Comparison of ENCODE assay signal across 8 cellular contexts in genomic region chr14:88791629-88792571, GRCh38. TPM values are rescaled to one million over a fixed set of nuclear protein-coding genes. Genes with fewer than 3 reads are reported as not detected.
DNase-seq lines count a peak whose midpoint lies in the region; ATAC-seq and TF ChIP-seq lines count a peak whose summit lies in the region.

No MANE protein-coding gene starts in this region.

- peaks cover 13% of the 10 kb centered on the region for H3K27me3 Mint-ChIP-seq in activated naive CD8-positive, alpha-beta T cell treated with anti-CD3 and anti-CD28 coated beads for 36 hours

- peak overlapping the region; percentile 89 for H3K4me3 Mint-ChIP-seq in activated naive CD8-positive, alpha-beta T cell treated with anti-CD3 and anti-CD28 coated beads for 36 hours

- peaks cover 2% of the 10 kb centered on the region for H3K36me3 Mint-ChIP-seq in activated naive CD8-positive, alpha-beta T cell treated with anti-CD3 and anti-CD28 coated beads for 36 hours

- ATAC-seq in GM19372 (IDR thresholded peaks at IDR 0.05; ENCODE audit: low read depth, unreplicated experiment) (peak; percentile 2), GM19397 (IDR thresholded peaks at IDR 0.05; ENCODE audit: unreplicated experiment) (no peak)

- TF ChIP-seq CTCF in AG09309 (IDR thresholded peaks at IDR 0.05; ENCODE audit: control insufficient read depth, insufficient read depth, low read depth, low read length, missing control alignments) (no peak), retinal pigment epithelial cell (conservative IDR thresholded peaks at IDR 0.05; ENCODE audit: low read depth, low read length) (no peak)

- H3K4me3 ChIP-seq in AG09309 (ENCODE audit: control insufficient read depth, low read depth, low read length) (peak overlapping the region; percentile 44), retinal pigment epithelial cell (ENCODE audit: low read length) (peak overlapping the region; percentile 75)

- H3K4me1 Mint-ChIP-seq in activated naive CD8-positive, alpha-beta T cell treated with anti-CD3 and anti-CD28 coated beads for 36 hours: peaks cover 21% of the 10 kb centered on the region

- no peaks in the 10 kb centered on the region for H3K9me3 Mint-ChIP-seq in activated naive CD8-positive, alpha-beta T cell treated with anti-CD3 and anti-CD28 coated beads for 36 hours

- DNase-seq in AG09309 (ENCODE audit: low read depth) (no peak), NCI-H2171 (lab: John Stamatoyannopoulos, UW) (peak; percentile 25), hepatic stellate cell (ENCODE audit: low spot score) (peak; percentile 6), retinal pigment epithelial cell (ENCODE audit: low read depth) (no peak), NK-92 (lab: John Stamatoyannopoulos, UW; ENCODE audit: unreplicated experiment) (no peak)
- peak; percentile 3 for DNase-seq in activated naive CD8-positive, alpha-beta T cell treated with anti-CD3 and anti-CD28 coated beads for 36 hours

- H3K27ac Mint-ChIP-seq in activated naive CD8-positive, alpha-beta T cell treated with anti-CD3 and anti-CD28 coated beads for 36 hours: peak overlapping the region; percentile 86

RNA-seq across cellular contexts. Expression of gene EML5, which starts 0.9 kb away (rescaled TPM):
- 1 to 10 TPM; 3.0 to 3.3 TPM for total RNA-seq in activated naive CD8-positive, alpha-beta T cell treated with anti-CD3 and anti-CD28 coated beads for 36 hours

RNA-seq across cellular contexts. Expression of gene TTC8, which starts 32.6 kb away (rescaled TPM):
- total RNA-seq in activated naive CD8-positive, alpha-beta T cell treated with anti-CD3 and anti-CD28 coated beads for 36 hours: 1 to 10 TPM; 4.8 to 6.4 TPM

Comparison
In these comparisons a context has a peak if more than half of its experiments do, and no peak if none do; other contexts are left out.
1. DNase-seq: peak in NCI-H2171 (single experiment), activated naive CD8-positive, alpha-beta T cell treated with anti-CD3 and anti-CD28 coated beads for 36 hours (single experiment) and hepatic stellate cell (single experiment); none in AG09309 (single experiment), retinal pigment epithelial cell (single experiment) and NK-92 (single experiment).